In genomic region chr2:39095624-39096023, GRCh38 we compare ENCODE assay signal across 23 cellular contexts. TPM values are rescaled to one million over a fixed set of nuclear protein-coding genes. Genes with fewer than 3 reads are reported as not detected.
DNase-seq lines count a peak whose midpoint lies in the region; ATAC-seq and TF ChIP-seq lines count a peak whose summit lies in the region.
"Had no signal": no experiment of that assay in that cellular context is flagged by ENCODE, and none has a peak within 500 bp of the region (broad histone marks: within the 10 kb centered on the region; RNA-seq: fewer than 3 reads in every experiment).

No MANE protein-coding gene starts in this region.

- no peaks in the 10 kb centered on the region for H3K36me3 ChIP-seq in smooth muscle cell (ENCODE audit: low read depth)
- H3K36me3 ChIP-seq in aorta (ENCODE audit: control insufficient read depth in 1 of 2, insufficient read depth in 2 of 2, low read length in 1 of 2) = no peaks in the 10 kb centered on the region
- H3K36me3 ChIP-seq: left lung had no signal

- TF ChIP-seq CTCF in smooth muscle cell (IDR thresholded peaks at IDR 0.05; ENCODE audit: borderline replicate concordance, insufficient read depth, poor library complexity, severe bottlenecking) (no peak), GM20000 (IDR thresholded peaks at IDR 0.05; ENCODE audit: extremely low read depth, missing control alignments) (no peak)

- H3K4me1 Mint-ChIP-seq in activated naive CD4-positive, alpha-beta T cell treated with anti-CD3 and anti-CD28 coated beads, Interleukin-2, amount 50 U/mL, for 24 hours = peaks cover 77% of the 10 kb centered on the region
- H3K4me1 Mint-ChIP-seq in IgD-negative memory B cell = peaks cover 53 to 67% (median 59%) of the 10 kb centered on the region in 3 donors
- H3K4me1 Mint-ChIP-seq in activated T-helper 1 cell treated with anti-CD3 and anti-CD28 coated beads, Interleukin-12 subunit alpha, Interleukin-12 subunit beta, Interleukin-2, Interleukin-4 antibody, amounts not matched to agents 30 ng/mL and 10 ng/mL and 1 ng/mL, durations not matched to agents 14 hours and 24 hours and 36 hours (ENCODE audit: low read depth) = peaks cover 72% of the 10 kb centered on the region

- peaks cover 12% of the 10 kb centered on the region for H3K36me3 Mint-ChIP-seq in activated naive CD4-positive, alpha-beta T cell treated with anti-CD3 and anti-CD28 coated beads, Interleukin-2, amount 50 U/mL, for 24 hours
- H3K36me3 Mint-ChIP-seq in IgD-negative memory B cell = peaks cover 14% of the 10 kb centered on the region
- H3K36me3 Mint-ChIP-seq in activated T-helper 1 cell treated with anti-CD3 and anti-CD28 coated beads, Interleukin-12 subunit alpha, Interleukin-12 subunit beta, Interleukin-2, Interleukin-4 antibody, amounts not matched to agents 30 ng/mL and 10 ng/mL and 1 ng/mL, durations not matched to agents 14 hours and 24 hours and 36 hours (ENCODE audit: low read depth) = peaks cover 37% of the 10 kb centered on the region

- no peak overlapping the region for H3K4me3 Mint-ChIP-seq in activated naive CD4-positive, alpha-beta T cell treated with anti-CD3 and anti-CD28 coated beads, Interleukin-2, amount 50 U/mL, for 24 hours
- H3K4me3 Mint-ChIP-seq in IgD-negative memory B cell = peak overlapping the region in 1 of 4 donors; percentile 58
- no peak overlapping the region for H3K4me3 Mint-ChIP-seq in activated T-helper 1 cell treated with anti-CD3 and anti-CD28 coated beads, Interleukin-12 subunit alpha, Interleukin-12 subunit beta, Interleukin-2, Interleukin-4 antibody, amounts not matched to agents 30 ng/mL and 10 ng/mL and 1 ng/mL, durations not matched to agents 14 hours and 24 hours and 36 hours
- H3K4me3 Mint-ChIP-seq: activated naive CD8-positive, alpha-beta T cell treated with anti-CD3 and anti-CD28 coated beads for 36 hours; activated T-cell treated with anti-CD3 and anti-CD28 coated beads, Interleukin-2, amount 50 U/mL, for 4 hours; brain had no signal

- peaks cover 5% of the 10 kb centered on the region for H3K4me1 ChIP-seq in smooth muscle cell (ENCODE audit: low read depth)
- H3K4me1 ChIP-seq in aorta (ENCODE audit: control insufficient read depth in 1 of 2, insufficient read depth in 2 of 2, low read length in 2 of 2) = no peaks in the 10 kb centered on the region

- intact Hi-C loops in activated T-helper 1 cell treated with anti-CD3 and anti-CD28 coated beads, Interleukin-12 subunit alpha, Interleukin-12 subunit beta, Interleukin-2, Interleukin-4 antibody, amounts not matched to agents 30 ng/mL and 10 ng/mL and 1 ng/mL, durations not matched to agents 14 hours and 24 hours and 36 hours (cut with micrococcal nuclease) = loop anchor here (1.0 kb wide), 2 partner anchors 8 to 10 kb away; no protein-coding TSS in a partner anchor
- intact Hi-C loops in aorta (cut with DNase I) = no loop called here

- no peaks in the 10 kb centered on the region for H3K9me3 ChIP-seq in smooth muscle cell (replicated peaks; ENCODE audit: low read depth)
- H3K9me3 ChIP-seq in aorta (ENCODE audit: control insufficient read depth, low read length) = no peaks in the 10 kb centered on the region
- H3K9me3 ChIP-seq: left lung had no signal

- ATAC-seq in aorta (ENCODE audit: low FRiP score) = no peak
- no peak for ATAC-seq in GM18519 (IDR thresholded peaks at IDR 0.05; ENCODE audit: low FRiP score, unreplicated experiment)
- ATAC-seq: foreskin keratinocyte had no signal

- H3F3A ChIP-seq in smooth muscle cell (ENCODE audit: low read depth) = no peaks in the 10 kb centered on the region

- no peaks in the 10 kb centered on the region for H3K9me3 Mint-ChIP-seq in activated naive CD4-positive, alpha-beta T cell treated with anti-CD3 and anti-CD28 coated beads, Interleukin-2, amount 50 U/mL, for 24 hours
- no peaks in the 10 kb centered on the region for H3K9me3 Mint-ChIP-seq in IgD-negative memory B cell
- peaks cover 4% of the 10 kb centered on the region for H3K9me3 Mint-ChIP-seq in activated T-helper 1 cell treated with anti-CD3 and anti-CD28 coated beads, Interleukin-12 subunit alpha, Interleukin-12 subunit beta, Interleukin-2, Interleukin-4 antibody, amounts not matched to agents 30 ng/mL and 10 ng/mL and 1 ng/mL, durations not matched to agents 14 hours and 24 hours and 36 hours

- no peaks in the 10 kb centered on the region for H3K27me3 Mint-ChIP-seq in activated naive CD4-positive, alpha-beta T cell treated with anti-CD3 and anti-CD28 coated beads, Interleukin-2, amount 50 U/mL, for 24 hours
- no peaks in the 10 kb centered on the region for H3K27me3 Mint-ChIP-seq in IgD-negative memory B cell
- H3K27me3 Mint-ChIP-seq in activated T-helper 1 cell treated with anti-CD3 and anti-CD28 coated beads, Interleukin-12 subunit alpha, Interleukin-12 subunit beta, Interleukin-2, Interleukin-4 antibody, amounts not matched to agents 30 ng/mL and 10 ng/mL and 1 ng/mL, durations not matched to agents 14 hours and 24 hours and 36 hours (ENCODE audit: insufficient read depth) = no peaks in the 10 kb centered on the region
- H3K27me3 Mint-ChIP-seq: activated naive CD8-positive, alpha-beta T cell treated with anti-CD3 and anti-CD28 coated beads for 36 hours; brain had no signal

- H3K27me3 ChIP-seq in smooth muscle cell (ENCODE audit: low read depth) (no peaks in the 10 kb centered on the region), aorta (ENCODE audit: control insufficient read depth in 1 of 2, insufficient read depth in 2 of 2, low read length in 1 of 2) (no peaks in the 10 kb centered on the region)
- H3K27me3 ChIP-seq: foreskin keratinocyte, left lung had no signal

- no peak overlapping the region for H3K4me2 ChIP-seq in smooth muscle cell

- WGBS in smooth muscle cell (ENCODE audit: low lambda C conversion rate) = 78% methylated on average over 1 of the region's 1 CpG
- WGBS in aorta, 2 donors = 75 to 88% methylated on average over 1 of the region's 1 CpG

- H4K20me1 ChIP-seq in smooth muscle cell (ENCODE audit: low read depth) = peaks cover 98% of the 10 kb centered on the region

- peak overlapping the region; percentile 80 for H3K27ac Mint-ChIP-seq in activated naive CD4-positive, alpha-beta T cell treated with anti-CD3 and anti-CD28 coated beads, Interleukin-2, amount 50 U/mL, for 24 hours
- H3K27ac Mint-ChIP-seq in IgD-negative memory B cell = peak overlapping the region; percentile 10 to 26 (median 11)
- H3K27ac Mint-ChIP-seq in activated T-helper 1 cell treated with anti-CD3 and anti-CD28 coated beads, Interleukin-12 subunit alpha, Interleukin-12 subunit beta, Interleukin-2, Interleukin-4 antibody, amounts not matched to agents 30 ng/mL and 10 ng/mL and 1 ng/mL, durations not matched to agents 14 hours and 24 hours and 36 hours = peak overlapping the region; percentile 53

- no peak for DNase-seq in activated naive CD4-positive, alpha-beta T cell (lab: John Stamatoyannopoulos, UW)
- DNase-seq in activated T-helper 1 cell treated with anti-CD3 and anti-CD28 coated beads, Interleukin-12 subunit alpha, Interleukin-12 subunit beta, Interleukin-2, Interleukin-4 antibody, amounts not matched to agents 30 ng/mL and 10 ng/mL and 1 ng/mL, durations not matched to agents 14 hours and 24 hours and 36 hours (ENCODE audit: low spot score) = no peak
- no peak for DNase-seq in smooth muscle cell (lab: John Stamatoyannopoulos, UW; ENCODE audit: unreplicated experiment)
- DNase-seq in GM20000 (ENCODE audit: low spot score) = no peak
- no peak for DNase-seq in aorta
- DNase-seq: ACHN; activated naive CD8-positive, alpha-beta T cell treated with anti-CD3 and anti-CD28 coated beads for 36 hours; activated T-cell treated with anti-CD3 and anti-CD28 coated beads, Interleukin-2, amount 50 U/mL, for 4 hours; effector CD8-positive, alpha-beta T cell; foreskin keratinocyte; left lung; NCI-H1417; NCI-H2081 treated with DMSO at 0.1 percent for 48 hours; NCI-H446 treated with DMSO at 0.1 percent for 48 hours; NK-92 treated with Interleukin-12 subunit alpha and Interleukin-12 subunit beta, amount 100 ng/mL, for 24 hours; posterior cingulate gyrus; stimulated activated CD4-positive, alpha-beta T cell treated with anti-CD3 and anti-CD28 coated beads, Interleukin-2, amount 100 ng/mL, for 24 hours; stimulated activated naive CD4-positive, alpha-beta T cell treated with Interleukin-2 at 50 U/mL for 16 hours; T-helper 9 cell had no signal

- no peak overlapping the region for H2AFZ ChIP-seq in smooth muscle cell (ENCODE audit: low read depth)

- H3K27ac ChIP-seq in smooth muscle cell (ENCODE audit: low read depth) (peak overlapping the region; percentile 23), aorta (ENCODE audit: low read depth in 1 of 2, low read length in 2 of 2) (no peak overlapping the region)
- H3K27ac ChIP-seq: foreskin keratinocyte had no signal

- H3K9ac ChIP-seq in smooth muscle cell (ENCODE audit: low read depth) = no peak overlapping the region

- H3K4me3 ChIP-seq in smooth muscle cell (no peak overlapping the region), aorta (ENCODE audit: low read length in 2 of 2) (no peak overlapping the region)
- H3K4me3 ChIP-seq: left lung had no signal

- H3K79me2 ChIP-seq in smooth muscle cell (ENCODE audit: low read depth) = peaks cover 94% of the 10 kb centered on the region

RNA-seq across cellular contexts. Expression of gene SOS1, which starts 25.2 kb away (rescaled TPM):
- polyA plus RNA-seq in IgD-negative memory B cell = 13.7 TPM
- total RNA-seq in activated T-helper 1 cell treated with anti-CD3 and anti-CD28 coated beads, Interleukin-12 subunit alpha, Interleukin-12 subunit beta, Interleukin-2, Interleukin-4 antibody, amounts not matched to agents 30 ng/mL and 10 ng/mL and 1 ng/mL, durations not matched to agents 14 hours and 24 hours and 36 hours = 55.1 and 61.0 TPM in 2 replicates
- total RNA-seq in smooth muscle cell = 34.0 and 38.5 TPM in 2 replicates
- 8.4 and 10.1 TPM in 2 replicates for polyA plus RNA-seq in smooth muscle cell
- total RNA-seq in aorta = 10 to 100 TPM; 45.3 to 67.9 TPM
- polyA plus RNA-seq in aorta = 10 to 100 TPM in 1 of 2 donors, 1 to 10 TPM in 1; 7.6 to 20.6 TPM

Comparison
In these comparisons a context has a peak if more than half of its experiments do, and no peak if none do; other contexts are left out.
1. H3K27ac Mint-ChIP-seq: peak in every context shown above with its lines; median percentile 80 in activated naive CD4-positive, alpha-beta T cell treated with anti-CD3 and anti-CD28 coated beads, Interleukin-2, amount 50 U/mL, for 24 hours; 53 in activated T-helper 1 cell treated with anti-CD3 and anti-CD28 coated beads, Interleukin-12 subunit alpha, Interleukin-12 subunit beta, Interleukin-2, Interleukin-4 antibody, amounts not matched to agents 30 ng/mL and 10 ng/mL and 1 ng/mL, durations not matched to agents 14 hours and 24 hours and 36 hours; 11 in IgD-negative memory B cell.